Comparison of ENCODE assay signal across 10 cellular contexts in genomic region chr9:130766031-130766903, GRCh38.
A peak's percentile ranks its signal among the peaks of the same experiment; 100 is the strongest.
DNase-seq lines count a peak whose midpoint lies in the region; ATAC-seq and TF ChIP-seq lines count a peak whose summit lies in the region.
"Had no signal": no experiment of that assay in that cellular context is flagged by ENCODE, and none has a peak within 500 bp of the region (broad histone marks: within the 10 kb centered on the region; RNA-seq: fewer than 3 reads in every experiment).

No MANE protein-coding gene starts in this region.

- TF ChIP-seq POLR2A in Peyer's patch (IDR thresholded peaks at IDR 0.05), result no peak
- TF ChIP-seq POLR2A in heart left ventricle (IDR thresholded peaks at IDR 0.05), result no peak

- WGBS in heart left ventricle, 4 donors, result 59 to 73% (median 65%) methylated on average over 18 of the region's 18 CpGs

- TF ChIP-seq CTCF in Peyer's patch (IDR thresholded peaks at IDR 0.05) (no peak), heart left ventricle (IDR thresholded peaks at IDR 0.05) (no peak), retinal pigment epithelial cell (conservative IDR thresholded peaks at IDR 0.05; ENCODE audit: low read depth, low read length) (no peak), GM13976 (IDR thresholded peaks at IDR 0.05; ENCODE audit: borderline replicate concordance, control extremely low read depth, extremely low read depth, insufficient read depth, missing control alignments) (no peak)

- H3K27ac ChIP-seq in Peyer's patch (peak overlapping the region in 3 of 4 donors; percentile 8 to 80 (median 77)), heart left ventricle (peak overlapping the region in 3 of 12 donors; percentile 11 to 67 (median 42))

- in situ Hi-C loops in GM13976 (cut with MboI; ENCODE audit: low sequenced_read_pairs, unreplicated experiment), result no loop called here

- H3K4me1 ChIP-seq in Peyer's patch, result peaks cover 3 to 47% (median 5%) of the 10 kb centered on the region in 4 donors
- peaks cover 0 to 52% (median 28%) of the 10 kb centered on the region in 12 donors for H3K4me1 ChIP-seq in heart left ventricle

- H3K4me3 ChIP-seq in Peyer's patch, result no peak overlapping the region
- H3K4me3 ChIP-seq in heart left ventricle, result no peak overlapping the region
- no peak overlapping the region for H3K4me3 ChIP-seq in retinal pigment epithelial cell (ENCODE audit: low read length)

- H3K9me3 ChIP-seq in Peyer's patch, result no peaks in the 10 kb centered on the region
- H3K9me3 ChIP-seq in heart left ventricle, result no peaks in the 10 kb centered on the region

- peak in 3 of 4 donors; percentile 16 to 35 (median 24) for ATAC-seq in heart left ventricle

- H3K27me3 ChIP-seq in Peyer's patch (no peaks in the 10 kb centered on the region), heart left ventricle (no peaks in the 10 kb centered on the region)

- intact Hi-C loops in heart left ventricle (cut with DNase I), result loop anchor here in 8 of 10 donors (5.0 to 10.0 kb wide), 6 partner anchors 49 to 179 kb away; no protein-coding TSS in a partner anchor

- no peaks in the 10 kb centered on the region for H3K36me3 ChIP-seq in Peyer's patch
- no peaks in the 10 kb centered on the region for H3K36me3 ChIP-seq in heart left ventricle

- peak; percentile 45 for DNase-seq in EH (ENCODE audit: low read depth)
- DNase-seq in Peyer's patch, result no peak
- no peak for DNase-seq in heart left ventricle
- DNase-seq in retinal pigment epithelial cell (ENCODE audit: low read depth), result peak; percentile 59
- no peak for DNase-seq in NCI-H2081 (lab: John Stamatoyannopoulos, UW)
- DNase-seq in midbrain (lab: John Stamatoyannopoulos, UW), result no peak
- DNase-seq in H4 (ENCODE audit: low spot score), result no peak
- no peak for DNase-seq in GM13976 (ENCODE audit: low spot score)
- DNase-seq: central memory CD4-positive, alpha-beta T cell; NCI-H187 had no signal

Comparison
In these comparisons a context has a peak if more than half of its experiments do, and no peak if none do; other contexts are left out.
1. DNase-seq: peak in EH (single experiment) and retinal pigment epithelial cell (single experiment); none in Peyer's patch (0 of 3), heart left ventricle (0 of 5), NCI-H2081 (0 of 2), midbrain (single experiment), H4 (single experiment) and GM13976 (single experiment).